In genomic region chr16:11696266-11697012, GRCh38 we compare ENCODE assay signal across 16 cellular contexts. TPM values are rescaled to one million over a fixed set of nuclear protein-coding genes. Genes with fewer than 3 reads are reported as not detected.
DNase-seq lines count a peak whose midpoint lies in the region; ATAC-seq and TF ChIP-seq lines count a peak whose summit lies in the region.
"Had no signal": no experiment of that assay in that cellular context is flagged by ENCODE, and none has a peak within 500 bp of the region (broad histone marks: within the 10 kb centered on the region; RNA-seq: fewer than 3 reads in every experiment).

No MANE protein-coding gene starts in this region.

- H3K27ac Mint-ChIP-seq in activated naive CD8-positive, alpha-beta T cell treated with anti-CD3 and anti-CD28 coated beads, Interleukin-2, amount 10 ng/mL, durations not matched to agents 7 days and 5 days = peak overlapping the region; percentile 43
- H3K27ac Mint-ChIP-seq in activated naive CD8-positive, alpha-beta T cell treated with anti-CD3 and anti-CD28 coated beads for 36 hours = no peak overlapping the region
- H3K27ac Mint-ChIP-seq in T-helper 17 cell (peak overlapping the region; percentile 54), glutamatergic neuron (ENCODE audit: unreplicated experiment) (peak overlapping the region; percentile 45)

- H3K36me3 ChIP-seq in brain microvascular endothelial cell (replicated peaks) = peaks cover 67% of the 10 kb centered on the region
- H3K36me3 ChIP-seq: ovary had no signal

- no peak for TF ChIP-seq CTCF in glutamatergic neuron (IDR thresholded peaks at IDR 0.05; ENCODE audit: partially characterized antibody, unreplicated experiment)
- TF ChIP-seq CTCF in brain microvascular endothelial cell (IDR thresholded peaks at IDR 0.05; ENCODE audit: low read depth, low read length, missing control alignments) = no peak

- no peaks in the 10 kb centered on the region for H3K27me3 ChIP-seq in brain microvascular endothelial cell (replicated peaks)
- H3K27me3 ChIP-seq: ovary, testis had no signal

- peaks cover 37% of the 10 kb centered on the region for H3K36me3 Mint-ChIP-seq in activated naive CD8-positive, alpha-beta T cell treated with anti-CD3 and anti-CD28 coated beads, Interleukin-2, amount 10 ng/mL, durations not matched to agents 7 days and 5 days
- H3K36me3 Mint-ChIP-seq in activated naive CD8-positive, alpha-beta T cell treated with anti-CD3 and anti-CD28 coated beads for 36 hours = peaks cover 29% of the 10 kb centered on the region
- H3K36me3 Mint-ChIP-seq in T-helper 17 cell (ENCODE audit: low read depth) (peaks cover 12% of the 10 kb centered on the region), glutamatergic neuron (ENCODE audit: unreplicated experiment) (no peaks in the 10 kb centered on the region)

- no peak overlapping the region for H3K27ac ChIP-seq in brain microvascular endothelial cell
- H3K27ac ChIP-seq: epithelial cell of prostate, ovary, testis had no signal

- H3K9me3 ChIP-seq in T-helper 17 cell (ENCODE audit: control insufficient read depth, low read length, poor library complexity, severe bottlenecking) = no peaks in the 10 kb centered on the region
- H3K9me3 ChIP-seq: mucosa of descending colon, ovary, testis had no signal

- intact Hi-C loops in posterior vena cava (cut with DNase I) = no loop called here

- in situ Hi-C loops in brain microvascular endothelial cell (cut with HindIII; ENCODE audit: low pct_ligation_motif_present, low sequenced_read_pairs) = no loop called here

- no peaks in the 10 kb centered on the region for H3K27me3 Mint-ChIP-seq in activated naive CD8-positive, alpha-beta T cell treated with anti-CD3 and anti-CD28 coated beads, Interleukin-2, amount 10 ng/mL, durations not matched to agents 7 days and 5 days
- H3K27me3 Mint-ChIP-seq in activated naive CD8-positive, alpha-beta T cell treated with anti-CD3 and anti-CD28 coated beads for 36 hours = no peaks in the 10 kb centered on the region
- no peaks in the 10 kb centered on the region for H3K27me3 Mint-ChIP-seq in T-helper 17 cell
- peaks cover 2% of the 10 kb centered on the region for H3K27me3 Mint-ChIP-seq in glutamatergic neuron (ENCODE audit: unreplicated experiment)

- H3K4me3 Mint-ChIP-seq in activated naive CD8-positive, alpha-beta T cell treated with anti-CD3 and anti-CD28 coated beads, Interleukin-2, amount 10 ng/mL, durations not matched to agents 7 days and 5 days = peak overlapping the region; percentile 47
- no peak overlapping the region for H3K4me3 Mint-ChIP-seq in activated naive CD8-positive, alpha-beta T cell treated with anti-CD3 and anti-CD28 coated beads for 36 hours
- peak overlapping the region; percentile 60 for H3K4me3 Mint-ChIP-seq in T-helper 17 cell
- H3K4me3 Mint-ChIP-seq in glutamatergic neuron (ENCODE audit: unreplicated experiment) = no peak overlapping the region

- POLR2A ChIA-PET in activated naive CD8-positive, alpha-beta T cell treated with anti-CD3 and anti-CD28 coated beads, Interleukin-2, amount 10 ng/mL, durations not matched to agents 7 days and 5 days (lab: Charles Lee) = interaction anchor here (1.0 kb wide), 1 partner anchor 19 kb away, joined by 3 read pairs; no protein-coding TSS in a partner anchor

- no peak for ATAC-seq in activated naive CD8-positive, alpha-beta T cell treated with anti-CD3 and anti-CD28 coated beads, Interleukin-2, amount 10 ng/mL, durations not matched to agents 7 days and 5 days (ENCODE audit: low read depth)
- ATAC-seq in T-helper 17 cell = no peak
- peak; percentile 29 for ATAC-seq in stimulated activated naive CD8-positive, alpha-beta T cell treated with anti-CD3 and anti-CD28 coated beads, Interleukin-15, Interleukin-2, amounts not matched to agents 100 U/mL and 50 U/mL, for 24 hours
- ATAC-seq in GM21423 (IDR thresholded peaks at IDR 0.05; ENCODE audit: unreplicated experiment) = no peak
- ATAC-seq: mucosa of descending colon had no signal

- H3K9me3 Mint-ChIP-seq in activated naive CD8-positive, alpha-beta T cell treated with anti-CD3 and anti-CD28 coated beads, Interleukin-2, amount 10 ng/mL, durations not matched to agents 7 days and 5 days = no peaks in the 10 kb centered on the region
- no peaks in the 10 kb centered on the region for H3K9me3 Mint-ChIP-seq in activated naive CD8-positive, alpha-beta T cell treated with anti-CD3 and anti-CD28 coated beads for 36 hours
- peaks cover 5% of the 10 kb centered on the region for H3K9me3 Mint-ChIP-seq in glutamatergic neuron (ENCODE audit: unreplicated experiment)

- no peak for DNase-seq in activated naive CD8-positive, alpha-beta T cell treated with anti-CD3 and anti-CD28 coated beads, Interleukin-2, amount 10 ng/mL, durations not matched to agents 7 days and 5 days
- no peak for DNase-seq in activated naive CD8-positive, alpha-beta T cell treated with anti-CD3 and anti-CD28 coated beads for 36 hours
- DNase-seq in T-helper 17 cell = no peak
- no peak for DNase-seq in glutamatergic neuron
- no peak for DNase-seq in stimulated activated naive CD8-positive, alpha-beta T cell treated with anti-CD3 and anti-CD28 coated beads, Interleukin-15, Interleukin-2, amounts not matched to agents 100 U/mL and 50 U/mL, for 24 hours
- DNase-seq in brain microvascular endothelial cell = no peak
- DNase-seq in posterior vena cava (ENCODE audit: low spot score) = no peak
- DNase-seq: EL; mucosa of descending colon; NCI-H187; NCI-H446 treated with DMSO at 0.1 percent for 48 hours; ovary; stimulated activated CD4-positive, alpha-beta T cell treated with anti-CD3 and anti-CD28 coated beads, Interleukin-4, amount 100 ng/mL, for 4 hours; testis had no signal

- H3K4me1 Mint-ChIP-seq in activated naive CD8-positive, alpha-beta T cell treated with anti-CD3 and anti-CD28 coated beads, Interleukin-2, amount 10 ng/mL, durations not matched to agents 7 days and 5 days = peaks cover 37% of the 10 kb centered on the region
- peaks cover 33% of the 10 kb centered on the region for H3K4me1 Mint-ChIP-seq in activated naive CD8-positive, alpha-beta T cell treated with anti-CD3 and anti-CD28 coated beads for 36 hours
- H3K4me1 Mint-ChIP-seq in T-helper 17 cell = peaks cover 36% of the 10 kb centered on the region
- peaks cover 28% of the 10 kb centered on the region for H3K4me1 Mint-ChIP-seq in glutamatergic neuron (ENCODE audit: low read depth, unreplicated experiment)

- H3K4me3 ChIP-seq in brain microvascular endothelial cell (ENCODE audit: low read depth, low read length) = no peak overlapping the region
- H3K4me3 ChIP-seq: mucosa of descending colon, ovary, testis had no signal

RNA-seq across cellular contexts. Expression of gene SNN, which starts 28.2 kb away (rescaled TPM):
- total RNA-seq in activated naive CD8-positive, alpha-beta T cell treated with anti-CD3 and anti-CD28 coated beads, Interleukin-2, amount 10 ng/mL, durations not matched to agents 7 days and 5 days = 10 to 100 TPM; 30.1 to 31.8 TPM
- 10 to 100 TPM; 10.3 to 11.2 TPM for total RNA-seq in activated naive CD8-positive, alpha-beta T cell treated with anti-CD3 and anti-CD28 coated beads for 36 hours
- total RNA-seq in T-helper 17 cell = 10 to 100 TPM; 27.8 to 89.7 TPM
- total RNA-seq in glutamatergic neuron (ENCODE audit: unreplicated experiment) = 491 TPM
- 10 to 100 TPM; 17.9 to 19.7 TPM for total RNA-seq in posterior vena cava

RNA-seq across cellular contexts. Expression of gene TXNDC11, which starts 46.2 kb away (rescaled TPM):
- total RNA-seq in activated naive CD8-positive, alpha-beta T cell treated with anti-CD3 and anti-CD28 coated beads, Interleukin-2, amount 10 ng/mL, durations not matched to agents 7 days and 5 days = 10 to 100 TPM; 30.7 to 38.3 TPM
- total RNA-seq in activated naive CD8-positive, alpha-beta T cell treated with anti-CD3 and anti-CD28 coated beads for 36 hours = 10 to 100 TPM; 24.5 to 27.3 TPM
- 100 to 1,000 TPM in 1 of 2 donors, 10 to 100 TPM in 1; 87.5 to 103 TPM for total RNA-seq in T-helper 17 cell
- total RNA-seq in glutamatergic neuron (ENCODE audit: unreplicated experiment) = 18.4 TPM
- 10 to 100 TPM; 32.9 to 34.4 TPM for total RNA-seq in posterior vena cava

Comparison
In these comparisons a context has a peak if more than half of its experiments do, and no peak if none do; other contexts are left out.
1. H3K4me3 Mint-ChIP-seq: peak in activated naive CD8-positive, alpha-beta T cell treated with anti-CD3 and anti-CD28 coated beads, Interleukin-2, amount 10 ng/mL, durations not matched to agents 7 days and 5 days (single experiment) and T-helper 17 cell (single experiment); none in activated naive CD8-positive, alpha-beta T cell treated with anti-CD3 and anti-CD28 coated beads for 36 hours (single experiment) and glutamatergic neuron (single experiment).